In the genomic region with DNA sequence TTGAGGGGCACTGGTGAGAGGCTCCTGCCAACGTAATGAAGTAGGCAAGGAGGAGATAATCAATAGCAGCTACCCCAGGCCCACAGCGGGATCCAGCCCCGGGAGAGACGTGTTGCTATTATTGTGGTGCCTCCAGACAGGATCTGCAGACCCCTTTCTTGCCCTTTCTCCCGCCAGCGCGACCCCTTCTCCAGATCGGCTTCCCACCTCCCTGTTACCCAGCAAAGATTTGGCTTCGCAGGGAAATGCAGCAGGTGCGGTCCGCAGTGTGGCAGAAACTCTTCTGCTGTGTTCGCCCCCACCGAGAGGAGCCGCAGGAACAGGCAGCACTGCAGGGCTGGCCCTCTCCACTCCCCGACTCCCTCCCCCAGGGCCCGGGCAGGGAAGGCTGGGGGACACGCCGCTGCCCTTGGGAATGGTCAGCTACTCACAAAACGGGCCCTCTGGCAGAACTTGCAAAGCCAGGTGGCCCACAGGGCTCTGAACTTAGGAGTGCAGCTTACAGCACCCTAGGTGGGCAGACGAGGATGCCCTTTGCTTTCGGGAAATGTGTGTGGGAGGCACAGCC, we compare ENCODE assay signal across 12 cellular contexts. TPM values are rescaled to one million over a fixed set of nuclear protein-coding genes. Genes with fewer than 3 reads are reported as not detected.
A peak's percentile ranks its signal among the peaks of the same experiment; 100 is the strongest.
DNase-seq lines count a peak whose midpoint lies in the region; ATAC-seq and TF ChIP-seq lines count a peak whose summit lies in the region.
"Had no signal": no experiment of that assay in that cellular context is flagged by ENCODE, and none has a peak within 500 bp of the region (broad histone marks: within the 10 kb centered on the region; RNA-seq: fewer than 3 reads in every experiment).

No MANE protein-coding gene starts in this region.

- TF ChIP-seq EP300 in tibial nerve (IDR thresholded peaks at IDR 0.05) = no peak

- H3K27ac Mint-ChIP-seq in MCF 10A (ENCODE audit: low read depth, unreplicated experiment) = no peak overlapping the region
- H3K27ac Mint-ChIP-seq in brain = peak overlapping the region in 3 of 5 experiments; percentile 24 to 80 (median 33)

- 3 to 6% methylated on average over 16 to 20 of the region's 21 CpGs for WGBS in tibial nerve, 2 donors

- H3K27me3 Mint-ChIP-seq in MCF 10A (ENCODE audit: insufficient read depth, unreplicated experiment) (peaks cover 81% of the 10 kb centered on the region), brain (peaks cover 35% of the 10 kb centered on the region)

- H3K36me3 ChIP-seq in breast epithelium (no peaks in the 10 kb centered on the region), muscle layer of duodenum (ENCODE audit: control insufficient read depth in 1 of 2, insufficient read depth in 2 of 2, low read length in 2 of 2) (peaks cover 0 to 5% of the 10 kb centered on the region in 2 donors), tibial nerve (peaks cover 0 to 4% (median 0%) of the 10 kb centered on the region in 3 donors)

- TF ChIP-seq POLR2A in breast epithelium (IDR thresholded peaks at IDR 0.05) (no peak), tibial nerve (IDR thresholded peaks at IDR 0.05) (peak in 1 of 2 donors; percentile 11)

- H3K4me1 Mint-ChIP-seq in MCF 10A (ENCODE audit: insufficient read depth, unreplicated experiment) (no peaks in the 10 kb centered on the region), brain (peaks cover 43% of the 10 kb centered on the region)

- H3K36me3 Mint-ChIP-seq in MCF 10A (ENCODE audit: insufficient read depth, unreplicated experiment) (no peaks in the 10 kb centered on the region), brain (peaks cover 17% of the 10 kb centered on the region)

- H3K4me3 Mint-ChIP-seq in MCF 10A (ENCODE audit: unreplicated experiment) (no peak overlapping the region), brain (peak overlapping the region; percentile 55 to 75 (median 72))

- no peak for TF ChIP-seq CTCF in breast epithelium (IDR thresholded peaks at IDR 0.05)
- no peak for TF ChIP-seq CTCF in MCF 10A (IDR thresholded peaks at IDR 0.05; ENCODE audit: unreplicated experiment)
- TF ChIP-seq CTCF in brain (conservative IDR thresholded peaks at IDR 0.05) = no peak
- TF ChIP-seq CTCF in tibial nerve (IDR thresholded peaks at IDR 0.05) = no peak

- no TSS peak for BruUV-seq in MCF 10A (replicated peaks; lab: Mats Ljungman, UMichigan)

- DNase-seq in breast epithelium (ENCODE audit: low spot score in 2 of 2) (no peak), MCF 10A (ENCODE audit: unreplicated experiment) (no peak), tibial nerve (ENCODE audit: low spot score in 2 of 2) (no peak), NCI-H2171 (lab: John Stamatoyannopoulos, UW) (no peak)
- DNase-seq: mucosa of descending colon; stimulated activated CD4-positive, alpha-beta T cell treated with anti-CD3 and anti-CD28 coated beads, Interleukin-4, amount 100 ng/mL, for 4 hours; T-helper 9 cell had no signal

- H3K9me3 Mint-ChIP-seq in MCF 10A (ENCODE audit: unreplicated experiment) = no peaks in the 10 kb centered on the region
- H3K9me3 Mint-ChIP-seq in brain = no peaks in the 10 kb centered on the region

- intact Hi-C loops in breast epithelium (cut with DNase I; ENCODE audit: low total_unique reads) = no loop called here
- intact Hi-C loops in MCF 10A (cut with micrococcal nuclease) = no loop called here

- H3K4me3 ChIP-seq in breast epithelium (peak overlapping the region in 2 of 3 donors; percentile 58 to 77), muscle layer of duodenum (ENCODE audit: low read depth in 1 of 2, low read length in 2 of 2) (peak overlapping the region; percentile 12 to 90), tibial nerve (peak overlapping the region; percentile 10 to 75 (median 58))
- H3K4me3 ChIP-seq: mucosa of descending colon had no signal

- H3K9me3 ChIP-seq in breast epithelium (no peaks in the 10 kb centered on the region), muscle layer of duodenum (ENCODE audit: control insufficient read depth in 1 of 2, low read length in 2 of 2) (no peaks in the 10 kb centered on the region), tibial nerve (no peaks in the 10 kb centered on the region)
- H3K9me3 ChIP-seq: mucosa of descending colon had no signal

- H3K27me3 ChIP-seq in breast epithelium (peaks cover 0 to 46% of the 10 kb centered on the region in 2 donors), muscle layer of duodenum (ENCODE audit: low read depth, low read length) (peaks cover 35% of the 10 kb centered on the region), tibial nerve (peaks cover 0 to 54% of the 10 kb centered on the region in 2 donors)

- no peak overlapping the region for H3K27ac ChIP-seq in breast epithelium
- H3K27ac ChIP-seq in muscle layer of duodenum (ENCODE audit: low read length) = no peak overlapping the region
- peak overlapping the region; percentile 53 to 90 (median 64) for H3K27ac ChIP-seq in tibial nerve
- H3K27ac ChIP-seq: C4-2B had no signal

- ATAC-seq in GM21367 (IDR thresholded peaks at IDR 0.05; ENCODE audit: unreplicated experiment) (no peak), GM18498 (IDR thresholded peaks at IDR 0.05; ENCODE audit: unreplicated experiment) (no peak)

- H3K4me1 ChIP-seq in breast epithelium (peaks cover 0 to 8% of the 10 kb centered on the region in 2 donors), muscle layer of duodenum (ENCODE audit: control insufficient read depth in 1 of 2, insufficient read depth in 2 of 2, low read length in 2 of 2) (peaks cover 0 to 34% of the 10 kb centered on the region in 2 donors), tibial nerve (peaks cover 0 to 51% (median 14%) of the 10 kb centered on the region in 4 donors)

- CTCF ChIA-PET in MCF 10A (lab: Yijun Ruan, JAX) = interaction anchor here (0.6 to 1.2 kb wide), 4 partner anchors 12 to 112 kb away, joined by 3 to 5 read pairs (median 4); no protein-coding TSS in a partner anchor

- POLR2A ChIA-PET in MCF 10A (lab: Yijun Ruan, JAX) = no interaction called here

RNA-seq across cellular contexts. Expression of a gene that starts 1.6 kb away (rescaled TPM):
- total RNA-seq in breast epithelium (10 to 100 TPM in 1 of 3 donors, under 1 TPM in 2; 0.33 to 13.8 (median 0.59) TPM), MCF 10A (2022) (not detected in 2 replicates), tibial nerve (10 to 100 TPM; 10.2 to 22.0 (median 16.5) TPM)
- 4.9 TPM for polyA plus RNA-seq in brain (ENCODE audit: insufficient read depth, low read depth, low replicate concordance)

Comparison
In these comparisons a context has a peak if more than half of its experiments do, and no peak if none do; other contexts are left out.
1. H3K27ac ChIP-seq: peak in tibial nerve (4 of 4); none in breast epithelium (0 of 2) and muscle layer of duodenum (single experiment).
2. Peak in every context shown above with its lines, with median percentiles within 50 percentile points of each other: H3K4me3 ChIP-seq.